ENCODE assay signal across 17 cellular contexts in the genomic region with DNA sequence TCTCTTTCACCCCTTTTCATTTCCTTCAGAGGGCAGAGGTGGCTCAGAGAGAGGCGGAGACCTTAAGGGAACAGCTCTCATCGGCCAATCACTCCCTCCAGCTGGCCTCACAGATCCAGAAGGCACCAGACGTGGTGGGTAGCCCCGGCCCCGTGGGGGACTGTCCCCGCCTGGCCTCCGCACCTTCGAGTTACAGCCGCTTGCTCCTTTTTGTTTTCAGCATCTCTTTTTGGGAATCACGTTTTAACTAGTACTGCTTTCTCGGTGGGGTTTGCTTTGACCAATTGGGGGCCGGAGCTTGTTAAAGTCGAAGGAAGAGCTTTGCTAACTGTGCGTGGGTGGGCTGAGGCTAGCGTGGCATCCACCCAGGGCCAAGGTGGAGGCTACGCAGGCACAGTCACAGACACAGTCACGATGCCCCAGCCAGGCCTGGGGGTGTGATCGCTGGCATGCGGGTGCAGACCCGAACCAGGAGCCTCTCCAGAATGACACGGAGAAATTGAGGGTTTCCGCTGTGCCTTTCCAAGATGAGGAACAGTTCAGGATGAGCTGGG.
A peak's percentile ranks its signal among the peaks of the same experiment; 100 is the strongest.
DNase-seq lines count a peak whose midpoint lies in the region; ATAC-seq and TF ChIP-seq lines count a peak whose summit lies in the region.
"Had no signal": no experiment of that assay in that cellular context is flagged by ENCODE, and none has a peak within 500 bp of the region (broad histone marks: within the 10 kb centered on the region; RNA-seq: fewer than 3 reads in every experiment).

No MANE protein-coding gene starts in this region.

- POLR2A ChIA-PET in T-cell (lab: Charles Lee): no interaction called here
- POLR2A ChIA-PET in OCI-LY7 (lab: Charles Lee): interaction anchor here (0.6 to 0.7 kb wide), 5 partner anchors 21 to 603 kb away, joined by 3 to 5 read pairs (median 3); no protein-coding TSS in a partner anchor

- H3K9me3 ChIP-seq in adipocyte (ENCODE audit: control insufficient read depth, low read length): no peaks in the 10 kb centered on the region
- no peaks in the 10 kb centered on the region for H3K9me3 ChIP-seq in osteoblast (ENCODE audit: low read depth, low read length)
- no peaks in the 10 kb centered on the region for H3K9me3 ChIP-seq in OCI-LY7 (ENCODE audit: low read length)
- H3K9me3 ChIP-seq: neutrophil had no signal

- H2AFZ ChIP-seq in osteoblast (ENCODE audit: low read length) (peak overlapping the region; percentile 27), OCI-LY7 (ENCODE audit: low read length) (no peak overlapping the region)

- no peaks in the 10 kb centered on the region for H3K9me2 ChIP-seq in OCI-LY7 (ENCODE audit: insufficient read depth, low read length)

- H3K9me3 Mint-ChIP-seq in CD14-positive monocyte: peaks cover 0 to 2% (median 0%) of the 10 kb centered on the region in 7 donors
- H3K9me3 Mint-ChIP-seq in glutamatergic neuron (ENCODE audit: unreplicated experiment): peaks cover 4% of the 10 kb centered on the region
- no peaks in the 10 kb centered on the region for H3K9me3 Mint-ChIP-seq in T-cell
- H3K9me3 Mint-ChIP-seq: activated naive CD8-positive, alpha-beta T cell treated with anti-CD3 and anti-CD28 coated beads for 36 hours had no signal

- peak overlapping the region; percentile 30 for H3K9ac ChIP-seq in adipocyte (ENCODE audit: low read length)

- H3K4me3 ChIP-seq in adipocyte (ENCODE audit: low read length) (peak overlapping the region; percentile 42), osteoblast (ENCODE audit: insufficient read depth, low read length) (peak overlapping the region; percentile 42), OCI-LY7 (ENCODE audit: low read depth, low read length, poor library complexity, severe bottlenecking) (no peak overlapping the region)

- intact Hi-C loops in CD14-positive monocyte (cut with micrococcal nuclease) (no loop called here), OCI-LY7 (cut with micrococcal nuclease; ENCODE audit: unreplicated experiment) (no loop called here)

- peaks cover 2% of the 10 kb centered on the region for H3K4me1 Mint-ChIP-seq in CD14-positive monocyte
- peaks cover 20% of the 10 kb centered on the region for H3K4me1 Mint-ChIP-seq in glutamatergic neuron (ENCODE audit: low read depth, unreplicated experiment)
- no peaks in the 10 kb centered on the region for H3K4me1 Mint-ChIP-seq in T-cell
- H3K4me1 Mint-ChIP-seq: activated naive CD8-positive, alpha-beta T cell treated with anti-CD3 and anti-CD28 coated beads for 36 hours had no signal

- H3K4me3 Mint-ChIP-seq in CD14-positive monocyte (no peak overlapping the region), glutamatergic neuron (ENCODE audit: unreplicated experiment) (peak overlapping the region; percentile 63), T-cell (no peak overlapping the region)
- H3K4me3 Mint-ChIP-seq: activated naive CD8-positive, alpha-beta T cell treated with anti-CD3 and anti-CD28 coated beads for 36 hours had no signal

- CTCF ChIA-PET in T-cell (lab: Charles Lee) (interaction anchor here in 1 of 2 donors (0.7 kb wide), 1 partner anchor 566 kb away, joined by 4 read pairs; no protein-coding TSS in a partner anchor), OCI-LY7 (lab: Charles Lee; ENCODE audit: unreplicated experiment) (no interaction called here)

- H3K27me3 Mint-ChIP-seq in CD14-positive monocyte (ENCODE audit: low read depth in 3 of 3) (peaks cover 0 to 3% (median 0%) of the 10 kb centered on the region in 3 donors), glutamatergic neuron (ENCODE audit: unreplicated experiment) (peaks cover 7% of the 10 kb centered on the region), T-cell (no peaks in the 10 kb centered on the region)
- H3K27me3 Mint-ChIP-seq: activated naive CD8-positive, alpha-beta T cell treated with anti-CD3 and anti-CD28 coated beads for 36 hours had no signal

- no peaks in the 10 kb centered on the region for H3K79me2 ChIP-seq in osteoblast (ENCODE audit: insufficient read depth, low read length)
- no peaks in the 10 kb centered on the region for H3K79me2 ChIP-seq in OCI-LY7 (ENCODE audit: insufficient read depth, low read depth, low read length)

- no peak for TF ChIP-seq CTCF in CD14-positive monocyte (IDR thresholded peaks at IDR 0.05)
- TF ChIP-seq CTCF in glutamatergic neuron (IDR thresholded peaks at IDR 0.05; ENCODE audit: partially characterized antibody, unreplicated experiment): no peak
- TF ChIP-seq CTCF in osteoblast (IDR thresholded peaks at IDR 0.05; ENCODE audit: extremely low read depth, low read depth, low read length): no peak
- TF ChIP-seq CTCF in OCI-LY7 (conservative IDR thresholded peaks at IDR 0.05; ENCODE audit: low read length): no peak

- H3K4me2 ChIP-seq in osteoblast (ENCODE audit: insufficient read depth, low read length) (peak overlapping the region; percentile 67), OCI-LY7 (ENCODE audit: low read length) (no peak overlapping the region)

- H3K4me1 ChIP-seq in adipocyte (ENCODE audit: control insufficient read depth, insufficient read depth, low read length) (peaks cover 17% of the 10 kb centered on the region), osteoblast (ENCODE audit: insufficient read depth, low read length) (peaks cover 16% of the 10 kb centered on the region), OCI-LY7 (ENCODE audit: insufficient read depth, low read length, poor library complexity, severe bottlenecking) (no peaks in the 10 kb centered on the region)
- H3K4me1 ChIP-seq: foreskin keratinocyte had no signal

- H3K36me3 Mint-ChIP-seq in CD14-positive monocyte (peaks cover 62 to 99% of the 10 kb centered on the region in 2 donors), glutamatergic neuron (ENCODE audit: unreplicated experiment) (peaks cover 6% of the 10 kb centered on the region), T-cell (peaks cover 34% of the 10 kb centered on the region)
- H3K36me3 Mint-ChIP-seq: activated naive CD8-positive, alpha-beta T cell treated with anti-CD3 and anti-CD28 coated beads for 36 hours had no signal

- DNase-seq in CD14-positive monocyte (ENCODE audit: low spot score) (no peak), adipocyte (ENCODE audit: low read depth) (no peak), glutamatergic neuron (peak; percentile 69), osteoblast (ENCODE audit: insufficient read length, low spot score, missing footprints) (peak; percentile 88), T-cell (no peak), DMS153 treated with DMSO at 0.1 percent for 48 hours (lab: John Stamatoyannopoulos, UW; ENCODE audit: unreplicated experiment) (no peak), OCI-LY7 (ENCODE audit: low spot score) (no peak)
- DNase-seq: activated naive CD8-positive, alpha-beta T cell treated with anti-CD3 and anti-CD28 coated beads for 36 hours; cortex of kidney; DMS79; foreskin keratinocyte; KG1; NCI-H187; SW 1271 had no signal

- no peak for ATAC-seq in T-cell (replicated peaks in 1 of 4)
- no peak for ATAC-seq in HG03457 (IDR thresholded peaks at IDR 0.05; ENCODE audit: unreplicated experiment)
- ATAC-seq: activated CD4-positive, CD25-positive, alpha-beta regulatory T cell treated with anti-CD3 and anti-CD28 coated beads, Interleukin-2, amount 50 U/mL, for 24 hours; foreskin keratinocyte had no signal

- H3K27ac Mint-ChIP-seq in CD14-positive monocyte (peak overlapping the region in 4 of 7 donors; percentile 26 to 50 (median 35)), glutamatergic neuron (ENCODE audit: unreplicated experiment) (peak overlapping the region; percentile 19), T-cell (no peak overlapping the region)
- H3K27ac Mint-ChIP-seq: activated naive CD8-positive, alpha-beta T cell treated with anti-CD3 and anti-CD28 coated beads for 36 hours had no signal

- H3K27me3 ChIP-seq in adipocyte (replicated peaks; ENCODE audit: control insufficient read depth, insufficient read depth, low read length) (no peaks in the 10 kb centered on the region), osteoblast (ENCODE audit: insufficient read depth, low read length) (no peaks in the 10 kb centered on the region)
- H3K27me3 ChIP-seq: foreskin keratinocyte, neutrophil had no signal

- H4K20me1 ChIP-seq in osteoblast (ENCODE audit: insufficient read depth, low read length): no peaks in the 10 kb centered on the region
- no peaks in the 10 kb centered on the region for H4K20me1 ChIP-seq in OCI-LY7 (ENCODE audit: insufficient read depth, low read length)

- no TSS peak for BruUV-seq in OCI-LY7 (replicated peaks; lab: Mats Ljungman, UMichigan)

- H3K27ac ChIP-seq in osteoblast (ENCODE audit: low read depth, low read length): peak overlapping the region; percentile 83
- H3K27ac ChIP-seq in OCI-LY7 (ENCODE audit: low read depth, low read length, poor library complexity, severe bottlenecking): no peak overlapping the region
- H3K27ac ChIP-seq: foreskin keratinocyte, neutrophil had no signal

- H3K36me3 ChIP-seq in adipocyte (ENCODE audit: control insufficient read depth, insufficient read depth, low read length, severe bottlenecking) (peaks cover 12% of the 10 kb centered on the region), osteoblast (ENCODE audit: insufficient read depth, low read length) (no peaks in the 10 kb centered on the region), OCI-LY7 (ENCODE audit: insufficient read depth, low read length) (peaks cover 91% of the 10 kb centered on the region)

Comparison
In these comparisons a context has a peak if more than half of its experiments do, and no peak if none do; other contexts are left out.
1. DNase-seq: peak in glutamatergic neuron (single experiment) and osteoblast (single experiment); none in CD14-positive monocyte (single experiment), adipocyte (single experiment), T-cell (0 of 34), DMS153 treated with DMSO at 0.1 percent for 48 hours (single experiment) and OCI-LY7 (single experiment).
2. H3K27ac Mint-ChIP-seq: peak in CD14-positive monocyte (4 of 7) and glutamatergic neuron (single experiment); none in T-cell (0 of 2).